Comparison of ENCODE assay signal across 8 cellular contexts in genomic region chr2:127065299-127065931, GRCh38. TPM values are rescaled to one million over a fixed set of nuclear protein-coding genes. Genes with fewer than 3 reads are reported as not detected.
DNase-seq lines count a peak whose midpoint lies in the region; ATAC-seq and TF ChIP-seq lines count a peak whose summit lies in the region.

No MANE protein-coding gene starts in this region.

- H3K27ac ChIP-seq in ACC112 (ENCODE audit: low read depth, low read length) (peak overlapping the region; percentile 79), HL-60 (replicated peaks) (peak overlapping the region; percentile 22), colonic mucosa (peak overlapping the region; percentile 55)

- ATAC-seq in GM19397 (IDR thresholded peaks at IDR 0.05; ENCODE audit: unreplicated experiment) (no peak), HG02981 (IDR thresholded peaks at IDR 0.05; ENCODE audit: unreplicated experiment) (no peak), GM19324 (IDR thresholded peaks at IDR 0.05; ENCODE audit: low FRiP score, unreplicated experiment) (no peak)

- H3K27me3 Mint-ChIP-seq in osteocyte (ENCODE audit: unreplicated experiment): no peaks in the 10 kb centered on the region

- H3K4me3 ChIP-seq in ACC112 (ENCODE audit: low read depth, low read length): no peak overlapping the region
- no peak overlapping the region for H3K4me3 ChIP-seq in HL-60 (replicated peaks; ENCODE audit: insufficient read depth, low read length)
- no peak overlapping the region for H3K4me3 ChIP-seq in colonic mucosa

- H3K27ac Mint-ChIP-seq in osteocyte (ENCODE audit: unreplicated experiment): peak overlapping the region; percentile 86

- intact Hi-C loops in colonic mucosa (cut with DNase I): loop anchor here (5.0 to 10.0 kb wide), 3 partner anchors 77 to 227 kb away; partner anchors contain the start of gene ERCC3

- H3K9ac ChIP-seq in colonic mucosa (ENCODE audit: low read depth in 2 of 2, low read length in 2 of 2): no peak overlapping the region

- H3K36me3 ChIP-seq in ACC112 (ENCODE audit: insufficient read depth, low read length) (0 out of 2 replicates have a peak, but pooled peaks cover 4% of the 10 kb centered on the region), colonic mucosa (no peaks in the 10 kb centered on the region)

- H3K9me3 Mint-ChIP-seq in osteocyte (ENCODE audit: unreplicated experiment): no peaks in the 10 kb centered on the region

- H3K4me1 Mint-ChIP-seq in osteocyte (ENCODE audit: unreplicated experiment): peaks cover 45% of the 10 kb centered on the region

- H3K4me1 ChIP-seq in ACC112 (ENCODE audit: control insufficient read depth, insufficient read depth, low read length, unreplicated experiment): peaks cover 42% of the 10 kb centered on the region
- peaks cover 16% of the 10 kb centered on the region for H3K4me1 ChIP-seq in colonic mucosa

- no peak overlapping the region for H3K4me3 Mint-ChIP-seq in osteocyte (ENCODE audit: unreplicated experiment)

- H2AFZ ChIP-seq in ACC112 (ENCODE audit: low read length, unreplicated experiment): no peak overlapping the region

- no peak for TF ChIP-seq CTCF in HL-60 (IDR thresholded peaks at IDR 0.05; ENCODE audit: insufficient read depth, low read length)
- TF ChIP-seq CTCF in colonic mucosa (IDR thresholded peaks at IDR 0.05): no peak
- no peak for TF ChIP-seq CTCF in osteocyte (IDR thresholded peaks at IDR 0.05)

- H3K79me2 ChIP-seq in ACC112 (ENCODE audit: control insufficient read depth, insufficient read depth, low read length, unreplicated experiment): peaks cover 6% of the 10 kb centered on the region

- no peaks in the 10 kb centered on the region for H3K9me3 ChIP-seq in colonic mucosa

- no peak for DNase-seq in HL-60 (ENCODE audit: low read depth in 1 of 2, low spot score in 1 of 2)
- no peak for DNase-seq in colonic mucosa
- DNase-seq in osteocyte (ENCODE audit: extremely low spot score, unreplicated experiment): no peak
- no peak for DNase-seq in OCI-M1 (lab: John Stamatoyannopoulos, UW)

- H3K27me3 ChIP-seq in ACC112 (ENCODE audit: insufficient read depth, low read length) (no peaks in the 10 kb centered on the region), HL-60 (ENCODE audit: insufficient read depth, poor library complexity, severe bottlenecking) (no peaks in the 10 kb centered on the region), colonic mucosa (no peaks in the 10 kb centered on the region)

- H3K36me3 Mint-ChIP-seq in osteocyte (ENCODE audit: unreplicated experiment): peaks cover 32% of the 10 kb centered on the region

RNA-seq across cellular contexts. Expression of gene BIN1, which starts 41.5 kb away (rescaled TPM):
- 10 to 100 TPM; 38.5 to 60.8 TPM for total RNA-seq in colonic mucosa
- total RNA-seq in osteocyte: 101 TPM in 2 replicates

Comparison
In these comparisons a context has a peak if more than half of its experiments do, and no peak if none do; other contexts are left out.
1. H3K27ac ChIP-seq: peak in every context shown above with its lines; median percentile 79 in ACC112; 55 in colonic mucosa; 22 in HL-60.